ENCODE assay signal across 8 cellular contexts in the genomic region with DNA sequence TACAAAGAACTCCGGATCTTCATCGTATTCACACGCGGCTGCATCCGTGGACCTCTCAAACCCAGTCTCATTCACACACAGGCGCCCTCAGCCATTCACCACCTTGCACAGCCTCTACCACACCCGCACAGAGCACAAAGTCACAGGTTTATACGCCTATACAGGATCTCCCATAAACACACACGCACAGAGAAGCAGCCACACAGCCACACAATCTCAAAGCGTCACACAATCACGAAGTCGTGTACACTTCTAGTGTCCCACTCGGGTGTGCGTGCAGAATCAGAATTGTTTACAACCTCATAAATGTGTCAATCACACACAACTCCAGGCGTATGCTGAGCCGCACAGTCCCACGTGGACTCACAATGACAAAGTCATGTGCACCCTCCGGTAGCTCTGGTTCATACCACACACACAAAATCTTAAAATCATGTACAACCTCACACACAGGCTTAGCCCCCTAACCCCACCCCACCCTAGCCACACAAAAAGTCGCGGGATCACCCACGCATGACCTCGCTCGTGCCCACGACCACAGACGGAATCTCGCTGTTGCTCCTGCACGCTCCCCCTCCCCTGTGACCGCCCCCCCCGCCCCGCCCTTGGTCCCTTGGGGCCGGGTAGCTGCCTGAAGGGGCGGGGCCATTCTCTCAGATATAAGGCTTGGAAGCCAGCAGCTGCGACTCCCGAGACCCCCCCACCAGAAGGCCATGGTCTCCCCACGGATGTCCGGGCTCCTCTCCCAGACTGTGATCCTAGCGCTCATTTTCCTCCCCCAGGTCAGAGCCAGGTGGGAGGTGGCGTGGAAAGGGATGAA. TPM values are rescaled to one million over a fixed set of nuclear protein-coding genes. Genes with fewer than 3 reads are reported as not detected.
A peak's percentile ranks its signal among the peaks of the same experiment; 100 is the strongest.
DNase-seq lines count a peak whose midpoint lies in the region; ATAC-seq and TF ChIP-seq lines count a peak whose summit lies in the region.

A gene with protein sequence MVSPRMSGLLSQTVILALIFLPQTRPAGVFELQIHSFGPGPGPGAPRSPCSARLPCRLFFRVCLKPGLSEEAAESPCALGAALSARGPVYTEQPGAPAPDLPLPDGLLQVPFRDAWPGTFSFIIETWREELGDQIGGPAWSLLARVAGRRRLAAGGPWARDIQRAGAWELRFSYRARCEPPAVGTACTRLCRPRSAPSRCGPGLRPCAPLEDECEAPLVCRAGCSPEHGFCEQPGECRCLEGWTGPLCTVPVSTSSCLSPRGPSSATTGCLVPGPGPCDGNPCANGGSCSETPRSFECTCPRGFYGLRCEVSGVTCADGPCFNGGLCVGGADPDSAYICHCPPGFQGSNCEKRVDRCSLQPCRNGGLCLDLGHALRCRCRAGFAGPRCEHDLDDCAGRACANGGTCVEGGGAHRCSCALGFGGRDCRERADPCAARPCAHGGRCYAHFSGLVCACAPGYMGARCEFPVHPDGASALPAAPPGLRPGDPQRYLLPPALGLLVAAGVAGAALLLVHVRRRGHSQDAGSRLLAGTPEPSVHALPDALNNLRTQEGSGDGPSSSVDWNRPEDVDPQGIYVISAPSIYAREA (plus strand): TSS at position 686 of the 820 bp plus-strand sequence. CDS start 28 bp downstream, at position 714.

- H3K27me3 ChIP-seq in DOHH2 (ENCODE audit: control insufficient read depth, low read length) (peaks cover 32% of the 10 kb centered on the region), iPS-18a (ENCODE audit: control insufficient read depth, insufficient read depth, low read length) (peaks cover 64% of the 10 kb centered on the region)

- H3K36me3 ChIP-seq in DOHH2 (ENCODE audit: control insufficient read depth, low read length): no peaks in the 10 kb centered on the region
- H3K36me3 ChIP-seq in iPS-18a (ENCODE audit: control insufficient read depth, low read depth, low read length): no peaks in the 10 kb centered on the region

- CTCF ChIA-PET in activated B cell treated with CpG ODN at 0.5 μM for 24 hours (lab: Charles Lee): interaction anchor here (0.7 to 1.2 kb wide), 5 partner anchors 23 to 107 kb away, joined by 3 to 4 read pairs (median 3); no protein-coding TSS in a partner anchor

- peak within 1 kb of the TSS; percentile 68 for H3K4me2 ChIP-seq in DOHH2 (ENCODE audit: low read length)

- DNase-seq in NCI-H146 (lab: John Stamatoyannopoulos, UW) (peak; percentile 86), activated B cell treated with CpG ODN at 0.5 μM for 24 hours (peak; percentile 35), AG08395 (ENCODE audit: low spot score) (no peak), GM03348 (ENCODE audit: low spot score) (no peak), 8988T (no peak), HK-2 (ENCODE audit: unreplicated experiment) (no peak)

- no peaks in the 10 kb centered on the region for H3K36me3 Mint-ChIP-seq in activated B cell treated with CpG ODN at 0.5 μM for 24 hours (ENCODE audit: low read depth)

- H4K20me1 ChIP-seq in DOHH2 (ENCODE audit: control insufficient read depth, insufficient read depth, low read depth, low read length): no peaks in the 10 kb centered on the region

- no peaks in the 10 kb centered on the region for H3K79me2 ChIP-seq in DOHH2 (ENCODE audit: control insufficient read depth, low read length)

- no peaks in the 10 kb centered on the region; the same call in 1 of the 2 replicates for H3F3A ChIP-seq in DOHH2 (ENCODE audit: control insufficient read depth, insufficient read depth)

- peaks cover 27% of the 10 kb centered on the region for H3K4me1 Mint-ChIP-seq in activated B cell treated with CpG ODN at 0.5 μM for 24 hours

- TF ChIP-seq CTCF in DOHH2 (IDR thresholded peaks at IDR 0.05; ENCODE audit: low read depth, low read length, poor library complexity, severe bottlenecking) (no peak), activated B cell treated with CpG ODN at 0.5 μM for 24 hours (IDR thresholded peaks at IDR 0.05) (no peak)

- H3K9me2 ChIP-seq in DOHH2 (replicated peaks; ENCODE audit: control insufficient read depth, low read length): no peaks in the 10 kb centered on the region

- no peaks in the 10 kb centered on the region for H3K9me3 Mint-ChIP-seq in activated B cell treated with CpG ODN at 0.5 μM for 24 hours

- H3K4me3 ChIP-seq in DOHH2 (ENCODE audit: low read length) (peak within 1 kb of the TSS; percentile 56), iPS-18a (ENCODE audit: low read length) (peak within 1 kb of the TSS; percentile 52)

- H3K9me3 ChIP-seq in DOHH2 (ENCODE audit: control insufficient read depth, insufficient read depth, low read length): no peaks in the 10 kb centered on the region
- no peaks in the 10 kb centered on the region for H3K9me3 ChIP-seq in iPS-18a (ENCODE audit: control insufficient read depth, low read depth, low read length)

- H3K4me3 Mint-ChIP-seq in activated B cell treated with CpG ODN at 0.5 μM for 24 hours: peak within 1 kb of the TSS; percentile 78

- H3K4me1 ChIP-seq in DOHH2 (ENCODE audit: control insufficient read depth, low read length): peaks cover 31% of the 10 kb centered on the region
- peaks cover 7% of the 10 kb centered on the region for H3K4me1 ChIP-seq in iPS-18a (ENCODE audit: control insufficient read depth, low read depth, low read length)

- H3K27ac Mint-ChIP-seq in activated B cell treated with CpG ODN at 0.5 μM for 24 hours: no peak within 1 kb of the TSS

- POLR2A ChIA-PET in activated B cell treated with CpG ODN at 0.5 μM for 24 hours (lab: Charles Lee): interaction anchor here (0.6 to 1.4 kb wide), 11 partner anchors 15 to 107 kb away, joined by 3 to 7 read pairs (median 3); a partner anchor contains a TSS

- peak within 1 kb of the TSS; percentile 36 for H3K9ac ChIP-seq in iPS-18a (ENCODE audit: low read length)

- no peak within 1 kb of the TSS for H3K27ac ChIP-seq in DOHH2 (ENCODE audit: low read depth, low read length)
- H3K27ac ChIP-seq in iPS-18a (ENCODE audit: low read length): no peak within 1 kb of the TSS

- peak; percentile 38 for ATAC-seq in activated B cell treated with CpG ODN at 0.5 μM for 24 hours (ENCODE audit: low read depth)

- intact Hi-C loops in activated B cell treated with CpG ODN at 0.5 μM for 24 hours (cut with micrococcal nuclease): loop anchor here (2.0 kb wide), 2 partner anchors 18 to 54 kb away; a partner anchor contains a TSS

- peaks cover 24% of the 10 kb centered on the region for H3K27me3 Mint-ChIP-seq in activated B cell treated with CpG ODN at 0.5 μM for 24 hours

RNA-seq across cellular contexts. Expression of the gene that starts here (rescaled TPM):
- total RNA-seq in activated B cell treated with CpG ODN at 0.5 μM for 24 hours: 0.53 and 0.73 TPM in 2 replicates

Comparison
In these comparisons a context has a peak if more than half of its experiments do, and no peak if none do; other contexts are left out.
1. Peak in DNase-seq and ATAC-seq in activated B cell treated with CpG ODN at 0.5 μM for 24 hours; RNA of the gene not detected or under 1 TPM.